In genomic region chr3:43838009-43838758, GRCh38 we compare ENCODE assay signal across 2 cellular contexts.
A peak's percentile ranks its signal among the peaks of the same experiment; 100 is the strongest.
TF ChIP-seq lines count a peak whose summit lies in the region.

No MANE protein-coding gene starts in this region.

TF ChIP-seq in SK-N-SH, 30 proteins besides CTCF, POLR2A, EP300 and RAD21 (continued from another document):
- no peak for TF ChIP-seq YY1 (IDR thresholded peaks at IDR 0.05; ENCODE audit: low read depth)
- TF ChIP-seq TCF12 (IDR thresholded peaks at IDR 0.05): no peak
- TF ChIP-seq REST (IDR thresholded peaks at IDR 0.05; ENCODE audit: low read depth, low read length): no peak
- no peak for TF ChIP-seq SIN3A (IDR thresholded peaks at IDR 0.05; ENCODE audit: borderline replicate concordance, low read depth, low read length)
- TF ChIP-seq USF2 (IDR thresholded peaks at IDR 0.05; ENCODE audit: borderline replicate concordance, low read depth, low read length): no peak
- no peak for TF ChIP-seq MXI1 (IDR thresholded peaks at IDR 0.05; ENCODE audit: low read depth, low read length)
- TF ChIP-seq POLR2AphosphoS5 (IDR thresholded peaks at IDR 0.05; ENCODE audit: low read depth, low read length): no peak
- no peak for TF ChIP-seq SMC3 (IDR thresholded peaks at IDR 0.05; ENCODE audit: low read depth, low read length)
- no peak for TF ChIP-seq RCOR1 (IDR thresholded peaks at IDR 0.05; ENCODE audit: low read length)

TF ChIP-seq in HEK293, 187 proteins besides CTCF, POLR2A, EP300 and RAD21:
- TF ChIP-seq ZBTB49 (tag by site-specific recombination; IDR thresholded peaks at IDR 0.05; ENCODE audit: low read depth) (no peak), SETDB1 (IDR thresholded peaks at IDR 0.05; ENCODE audit: insufficient read length, low read length) (peak; percentile 83), ZNF660 (tag by site-specific recombination; IDR thresholded peaks at IDR 0.05) (no peak)
TF ChIP-seq in HEK293: peak in this region for 1.
